ENCODE assay signal across 9 cellular contexts in the genomic region with DNA sequence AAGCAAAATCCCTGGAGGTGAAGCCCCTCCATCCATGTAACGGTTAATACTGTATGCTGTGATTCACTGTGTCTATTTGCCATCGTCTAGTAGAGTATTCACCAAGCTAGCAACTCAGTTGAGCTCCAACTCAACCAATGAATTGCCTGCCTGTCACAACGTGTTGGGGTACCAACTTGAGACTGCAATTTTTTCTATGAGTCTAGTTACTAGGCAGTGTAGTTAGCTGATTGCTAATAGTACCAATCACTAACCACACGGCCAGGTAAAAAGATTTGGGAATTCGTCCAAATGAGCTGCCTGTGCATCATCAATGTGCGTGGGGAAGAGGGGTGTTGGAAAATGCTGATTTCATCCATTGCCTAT. TPM values are rescaled to one million over a fixed set of nuclear protein-coding genes. Genes with fewer than 3 reads are reported as not detected.
A peak's percentile ranks its signal among the peaks of the same experiment; 100 is the strongest.
DNase-seq lines count a peak whose midpoint lies in the region; ATAC-seq and TF ChIP-seq lines count a peak whose summit lies in the region.
"Had no signal": no experiment of that assay in that cellular context is flagged by ENCODE, and none has a peak within 500 bp of the region (broad histone marks: within the 10 kb centered on the region; RNA-seq: fewer than 3 reads in every experiment).

No MANE protein-coding gene starts in this region.

- peak overlapping the region; percentile 54 for H3K4me3 ChIP-seq in iPS-18a (ENCODE audit: low read length)

- no peak overlapping the region for H3K27ac ChIP-seq in iPS-18a (ENCODE audit: low read length)

- H3K9me3 Mint-ChIP-seq in activated T-cell treated with anti-CD3 and anti-CD28 coated beads, Interleukin-2, amount 50 U/mL, for 4 hours, result no peaks in the 10 kb centered on the region
- H3K9me3 Mint-ChIP-seq in activated CD8-positive, alpha-beta T cell treated with anti-CD3 and anti-CD28 coated beads for 36 hours, result no peaks in the 10 kb centered on the region
- H3K9me3 Mint-ChIP-seq in stimulated activated naive CD8-positive, alpha-beta T cell treated with anti-CD3 and anti-CD28 coated beads, Interleukin-15, amount 100 ng/mL, for 72 hours, result no peaks in the 10 kb centered on the region

- H3K4me1 ChIP-seq in iPS-18a (ENCODE audit: control insufficient read depth, low read depth, low read length), result peaks cover 7% of the 10 kb centered on the region

- CTCF ChIA-PET in activated CD8-positive, alpha-beta T cell treated with anti-CD3 and anti-CD28 coated beads for 36 hours (lab: Charles Lee), result interaction anchor here (1.1 to 2.3 kb wide), 10 partner anchors 11 to 91 kb away, joined by 3 to 11 read pairs (median 4); no protein-coding TSS in a partner anchor

- H3K4me1 Mint-ChIP-seq in activated T-cell treated with anti-CD3 and anti-CD28 coated beads, Interleukin-2, amount 50 U/mL, for 4 hours (ENCODE audit: low read depth), result peaks cover 10% of the 10 kb centered on the region
- H3K4me1 Mint-ChIP-seq in activated CD8-positive, alpha-beta T cell treated with anti-CD3 and anti-CD28 coated beads for 36 hours (ENCODE audit: low read depth), result peaks cover 14% of the 10 kb centered on the region
- peaks cover 31% of the 10 kb centered on the region for H3K4me1 Mint-ChIP-seq in stimulated activated naive CD8-positive, alpha-beta T cell treated with anti-CD3 and anti-CD28 coated beads, Interleukin-15, amount 100 ng/mL, for 72 hours

- DNase-seq in activated T-cell treated with anti-CD3 and anti-CD28 coated beads, Interleukin-2, amount 50 U/mL, for 4 hours, result no peak
- no peak for DNase-seq in activated T-cell treated with anti-CD3 and anti-CD28 coated beads for 4 hours
- DNase-seq in activated CD8-positive, alpha-beta T cell treated with anti-CD3 and anti-CD28 coated beads for 36 hours, result no peak
- DNase-seq in stimulated activated naive CD8-positive, alpha-beta T cell treated with anti-CD3 and anti-CD28 coated beads, Interleukin-15, amount 100 ng/mL, for 72 hours, result no peak
- no peak for DNase-seq in Ammon's horn (ENCODE audit: low spot score)

- H3K4me3 Mint-ChIP-seq in activated T-cell treated with anti-CD3 and anti-CD28 coated beads, Interleukin-2, amount 50 U/mL, for 4 hours, result peak overlapping the region; percentile 34
- H3K4me3 Mint-ChIP-seq in activated CD8-positive, alpha-beta T cell treated with anti-CD3 and anti-CD28 coated beads for 36 hours, result peak overlapping the region; percentile 58
- H3K4me3 Mint-ChIP-seq in stimulated activated naive CD8-positive, alpha-beta T cell treated with anti-CD3 and anti-CD28 coated beads, Interleukin-15, amount 100 ng/mL, for 72 hours, result peak overlapping the region; percentile 65 to 67

- H3K27me3 Mint-ChIP-seq in activated T-cell treated with anti-CD3 and anti-CD28 coated beads, Interleukin-2, amount 50 U/mL, for 4 hours (ENCODE audit: low read depth), result peaks cover 49% of the 10 kb centered on the region
- H3K27me3 Mint-ChIP-seq in activated CD8-positive, alpha-beta T cell treated with anti-CD3 and anti-CD28 coated beads for 36 hours, result peaks cover 37% of the 10 kb centered on the region
- H3K27me3 Mint-ChIP-seq in stimulated activated naive CD8-positive, alpha-beta T cell treated with anti-CD3 and anti-CD28 coated beads, Interleukin-15, amount 100 ng/mL, for 72 hours, result peaks cover 22% of the 10 kb centered on the region

- peaks cover 49% of the 10 kb centered on the region for H3K27me3 ChIP-seq in iPS-18a (ENCODE audit: control insufficient read depth, insufficient read depth, low read length)

- H3K9me3 ChIP-seq in iPS-18a (ENCODE audit: control insufficient read depth, low read depth, low read length), result no peaks in the 10 kb centered on the region
- H3K9me3 ChIP-seq: tibial nerve had no signal

- no peaks in the 10 kb centered on the region for H3K36me3 ChIP-seq in iPS-18a (ENCODE audit: control insufficient read depth, low read depth, low read length)
- H3K36me3 ChIP-seq: tibial nerve had no signal

- peak; percentile 38 to 48 for ATAC-seq in activated T-cell treated with anti-CD3 and anti-CD28 coated beads, Interleukin-2, amount 50 U/mL, for 4 hours
- peak; percentile 42 for ATAC-seq in activated CD8-positive, alpha-beta T cell treated with anti-CD3 and anti-CD28 coated beads for 36 hours
- ATAC-seq in stimulated activated naive CD8-positive, alpha-beta T cell treated with anti-CD3 and anti-CD28 coated beads, Interleukin-15, amount 100 ng/mL, for 72 hours, result peak; percentile 56
- no peak for ATAC-seq in HG03175 (IDR thresholded peaks at IDR 0.05; ENCODE audit: unreplicated experiment)
- no peak for ATAC-seq in GM19324 (IDR thresholded peaks at IDR 0.05; ENCODE audit: low FRiP score, unreplicated experiment)

- TF ChIP-seq CTCF in activated CD8-positive, alpha-beta T cell treated with anti-CD3 and anti-CD28 coated beads for 36 hours (IDR thresholded peaks at IDR 0.05), result no peak

- H3K27ac Mint-ChIP-seq in activated CD8-positive, alpha-beta T cell treated with anti-CD3 and anti-CD28 coated beads for 36 hours, result no peak overlapping the region
- H3K27ac Mint-ChIP-seq in stimulated activated naive CD8-positive, alpha-beta T cell treated with anti-CD3 and anti-CD28 coated beads, Interleukin-15, amount 100 ng/mL, for 72 hours, result no peak overlapping the region

- intact Hi-C loops in activated CD8-positive, alpha-beta T cell treated with anti-CD3 and anti-CD28 coated beads for 36 hours (cut with micrococcal nuclease), result no loop called here

- H3K36me3 Mint-ChIP-seq in activated T-cell treated with anti-CD3 and anti-CD28 coated beads, Interleukin-2, amount 50 U/mL, for 4 hours (ENCODE audit: insufficient read depth), result no peaks in the 10 kb centered on the region
- H3K36me3 Mint-ChIP-seq in activated CD8-positive, alpha-beta T cell treated with anti-CD3 and anti-CD28 coated beads for 36 hours (ENCODE audit: low read depth), result no peaks in the 10 kb centered on the region

- POLR2A ChIA-PET in activated CD8-positive, alpha-beta T cell treated with anti-CD3 and anti-CD28 coated beads for 36 hours (lab: Charles Lee), result interaction anchor here (0.6 to 2.0 kb wide), 3 partner anchors 11 to 28 kb away, joined by 3 to 10 read pairs (median 4); no protein-coding TSS in a partner anchor

- H3K9ac ChIP-seq in iPS-18a (ENCODE audit: low read length), result no peak overlapping the region

RNA-seq across cellular contexts. Expression of a gene that starts 1.0 kb away (rescaled TPM):
- total RNA-seq in activated T-cell treated with anti-CD3 and anti-CD28 coated beads, Interleukin-2, amount 50 U/mL, for 4 hours, result under 1 TPM in 1 of 3 donors, not detected in 2; 0.43 TPM
- under 1 TPM; 0.36 to 0.98 TPM for total RNA-seq in activated CD8-positive, alpha-beta T cell treated with anti-CD3 and anti-CD28 coated beads for 36 hours
- total RNA-seq: tibial nerve had no signal

RNA-seq across cellular contexts. Expression of a gene that starts 1.4 kb away (rescaled TPM):
- total RNA-seq in activated T-cell treated with anti-CD3 and anti-CD28 coated beads, Interleukin-2, amount 50 U/mL, for 4 hours, result not detected
- not detected for total RNA-seq in activated CD8-positive, alpha-beta T cell treated with anti-CD3 and anti-CD28 coated beads for 36 hours
- total RNA-seq: tibial nerve had no signal

RNA-seq across cellular contexts. Expression of a gene that starts 27.3 kb away (rescaled TPM):
- 1 to 10 TPM in 2 of 3 donors, under 1 TPM in 1; 0.43 to 3.0 (median 1.7) TPM for total RNA-seq in activated T-cell treated with anti-CD3 and anti-CD28 coated beads, Interleukin-2, amount 50 U/mL, for 4 hours
- total RNA-seq in activated CD8-positive, alpha-beta T cell treated with anti-CD3 and anti-CD28 coated beads for 36 hours, result 10 to 100 TPM; 92.2 to 93.7 TPM

Comparison
In these comparisons a context has a peak if more than half of its experiments do, and no peak if none do; other contexts are left out.
1. ATAC-seq: peak in activated T-cell treated with anti-CD3 and anti-CD28 coated beads, Interleukin-2, amount 50 U/mL, for 4 hours (2 of 2), activated CD8-positive, alpha-beta T cell treated with anti-CD3 and anti-CD28 coated beads for 36 hours (single experiment) and stimulated activated naive CD8-positive, alpha-beta T cell treated with anti-CD3 and anti-CD28 coated beads, Interleukin-15, amount 100 ng/mL, for 72 hours (single experiment); none in HG03175 (single experiment) and GM19324 (single experiment).
2. RNA of a gene that starts 27.3 kb away (total RNA-seq): 92.2 to 93.7 TPM in activated CD8-positive, alpha-beta T cell treated with anti-CD3 and anti-CD28 coated beads for 36 hours; 0.43 to 3.0 TPM in activated T-cell treated with anti-CD3 and anti-CD28 coated beads, Interleukin-2, amount 50 U/mL, for 4 hours; every median in the first group is over 10 times any median in the second.
3. Peak in every context shown above with its lines, with median percentiles within 50 percentile points of each other: H3K4me3 Mint-ChIP-seq.